In genomic region chr20:53583660-53584549, GRCh38 we compare ENCODE assay signal across 8 cellular contexts. TPM values are rescaled to one million over a fixed set of nuclear protein-coding genes. Genes with fewer than 3 reads are reported as not detected.
DNase-seq lines count a peak whose midpoint lies in the region; ATAC-seq and TF ChIP-seq lines count a peak whose summit lies in the region.
"Not testable (repeated sequence)": the region's sequence is repeated elsewhere in the genome, so short reads cannot be mapped to it uniquely, and the experiment has no call there.

No MANE protein-coding gene starts in this region.

- H3K36me3 Mint-ChIP-seq in brain = peaks cover 30% of the 10 kb centered on the region
- not testable (repeated sequence) for H3K36me3 Mint-ChIP-seq in naive B cell
- H3K36me3 Mint-ChIP-seq in stimulated activated memory B cell treated with anti-CD40 and anti-IgM and Interleukin-4, amounts not matched to agents 10 μg/mL and 1 μg/mL and 100 μg/mL, for 72 hours = peaks cover 44% of the 10 kb centered on the region

- not testable (repeated sequence) for TF ChIP-seq POLR2A in gastroesophageal sphincter (IDR thresholded peaks at IDR 0.05)

- POLR2A ChIA-PET in PC-9 (lab: Charles Lee; ENCODE audit: unreplicated experiment) = interaction anchor here (0.6 kb wide), 1 partner anchor 39 kb away, joined by 4 read pairs; no protein-coding TSS in a partner anchor

- not testable (repeated sequence) for BruUV-seq in PC-9 (replicated peaks; lab: Mats Ljungman, UMichigan)

- H3K4me2 ChIP-seq in PC-9 = peak overlapping the region; percentile 63

- not testable (repeated sequence) for H3K27me3 ChIP-seq in ACC112 (ENCODE audit: insufficient read depth, low read length); HAP-1 (ENCODE audit: low read depth); PC-9 (ENCODE audit: insufficient read depth, low read depth); gastroesophageal sphincter

- not testable (repeated sequence) for TF ChIP-seq EP300 in gastroesophageal sphincter (IDR thresholded peaks at IDR 0.05)

- peak; percentile 40 to 53 for DNase-seq in HAP-1 (ENCODE audit: low spot score in 2 of 2)
- DNase-seq in PC-9, naive B cell: not testable (repeated sequence)
- peak; percentile 47 for DNase-seq in activated CD8-positive, alpha-beta memory T cell treated with anti-CD3 and anti-CD28 coated beads for 24 hours

- not testable (repeated sequence) for H4K20me1 ChIP-seq in PC-9 (ENCODE audit: insufficient read depth)

- peak overlapping the region; percentile 90 for H3K27ac ChIP-seq in ACC112 (ENCODE audit: low read depth, low read length)
- peak overlapping the region; percentile 91 for H3K27ac ChIP-seq in PC-9
- H3K27ac ChIP-seq in gastroesophageal sphincter = peak overlapping the region in 3 of 4 donors; percentile 24 to 76 (median 54)

- not testable (repeated sequence) for H3K4me3 ChIP-seq in ACC112 (ENCODE audit: low read depth, low read length); gastroesophageal sphincter
- peak overlapping the region; percentile 10 for H3K4me3 ChIP-seq in HAP-1
- peak overlapping the region; percentile 18; the same call in 1 of the 2 replicates for H3K4me3 ChIP-seq in PC-9

- H3K4me1 Mint-ChIP-seq in brain = peaks cover 88% of the 10 kb centered on the region
- peaks cover 44 to 82% (median 64%) of the 10 kb centered on the region in 3 donors for H3K4me1 Mint-ChIP-seq in naive B cell
- peaks cover 65% of the 10 kb centered on the region for H3K4me1 Mint-ChIP-seq in stimulated activated memory B cell treated with anti-CD40 and anti-IgM and Interleukin-4, amounts not matched to agents 10 μg/mL and 1 μg/mL and 100 μg/mL, for 72 hours

- not testable (repeated sequence) for H3K9me2 ChIP-seq in PC-9 (ENCODE audit: insufficient read depth)

- 22 to 47% methylated on average over 3 of the region's 3 CpGs for WGBS in gastroesophageal sphincter (ENCODE audit: low coverage in 1 of 2), 2 donors

- not testable (repeated sequence) for ATAC-seq in gastroesophageal sphincter; naive B cell (ENCODE audit: low read depth in 2 of 2); stimulated activated memory B cell treated with anti-CD40 and anti-IgM and Interleukin-4, amounts not matched to agents 10 μg/mL and 1 μg/mL and 100 μg/mL, for 72 hours

- peak overlapping the region; percentile 8 to 59 (median 16) for H3K4me3 Mint-ChIP-seq in brain
- H3K4me3 Mint-ChIP-seq in naive B cell = peak overlapping the region in 4 of 8 donors; percentile 34 to 50 (median 42)
- H3K4me3 Mint-ChIP-seq in stimulated activated memory B cell treated with anti-CD40 and anti-IgM and Interleukin-4, amounts not matched to agents 10 μg/mL and 1 μg/mL and 100 μg/mL, for 72 hours = peak overlapping the region; percentile 21

- H3K27ac Mint-ChIP-seq in brain (peak overlapping the region in 4 of 5 experiments; percentile 67 to 89 (median 78)), naive B cell (peak overlapping the region in 4 of 6 donors; percentile 29 to 60 (median 50))
- H3K27ac Mint-ChIP-seq in stimulated activated memory B cell treated with anti-CD40 and anti-IgM and Interleukin-4, amounts not matched to agents 10 μg/mL and 1 μg/mL and 100 μg/mL, for 72 hours = peak overlapping the region; percentile 85

- peaks cover 77% of the 10 kb centered on the region for H3K79me2 ChIP-seq in ACC112 (ENCODE audit: control insufficient read depth, insufficient read depth, low read length, unreplicated experiment)
- H3K79me2 ChIP-seq in PC-9 (ENCODE audit: low read depth) = peaks cover 99% of the 10 kb centered on the region

- H3K4me1 ChIP-seq in ACC112 (ENCODE audit: control insufficient read depth, insufficient read depth, low read length, unreplicated experiment) = peaks cover 38% of the 10 kb centered on the region
- H3K4me1 ChIP-seq in HAP-1 = peaks cover 70% of the 10 kb centered on the region
- peaks cover 99% of the 10 kb centered on the region for H3K4me1 ChIP-seq in PC-9 (replicated peaks; ENCODE audit: insufficient read depth)
- peaks cover 13 to 93% (median 28%) of the 10 kb centered on the region in 3 donors for H3K4me1 ChIP-seq in gastroesophageal sphincter

- peaks cover 26% of the 10 kb centered on the region for H3K36me3 ChIP-seq in ACC112 (ENCODE audit: insufficient read depth, low read length)
- H3K36me3 ChIP-seq in HAP-1 (replicated peaks) = peaks cover 44% of the 10 kb centered on the region
- H3K36me3 ChIP-seq in PC-9 (ENCODE audit: low read depth) = peaks cover 54% of the 10 kb centered on the region
- H3K36me3 ChIP-seq in gastroesophageal sphincter = peaks cover 0 to 18% of the 10 kb centered on the region in 2 donors

- not testable (repeated sequence) for H3K9me3 ChIP-seq in HAP-1; PC-9 (ENCODE audit: insufficient read depth, low read depth); gastroesophageal sphincter

- not testable (repeated sequence) for H2AFZ ChIP-seq in ACC112 (ENCODE audit: low read length, unreplicated experiment); PC-9

- intact Hi-C loops in PC-9 (cut with micrococcal nuclease; ENCODE audit: unreplicated experiment) = loop anchor here (1.0 kb wide), 1 partner anchor 243 kb away; no protein-coding TSS in a partner anchor

- not testable (repeated sequence) for H3K9me3 Mint-ChIP-seq in brain; naive B cell; stimulated activated memory B cell treated with anti-CD40 and anti-IgM and Interleukin-4, amounts not matched to agents 10 μg/mL and 1 μg/mL and 100 μg/mL, for 72 hours

- CTCF ChIA-PET in PC-9 (lab: Charles Lee) = not testable (repeated sequence)

- not testable (repeated sequence) for H3K27me3 Mint-ChIP-seq in brain; naive B cell; stimulated activated memory B cell treated with anti-CD40 and anti-IgM and Interleukin-4, amounts not matched to agents 10 μg/mL and 1 μg/mL and 100 μg/mL, for 72 hours

- in situ Hi-C loops in HAP-1 (cut with MboI; ENCODE audit: low sequenced_read_pairs) = loop anchor here (10.0 kb wide), 1 partner anchor 171 kb away; no protein-coding TSS in a partner anchor

- peaks cover 65% of the 10 kb centered on the region for H3F3A ChIP-seq in PC-9 (ENCODE audit: insufficient read depth, low read depth)

- not testable (repeated sequence) for TF ChIP-seq CTCF in PC-9 (conservative IDR thresholded peaks at IDR 0.05); brain (conservative IDR thresholded peaks at IDR 0.05); gastroesophageal sphincter (IDR thresholded peaks at IDR 0.05)

RNA-seq across cellular contexts. Expression of gene ZNF217, which starts 9.7 kb away (rescaled TPM):
- total RNA-seq in PC-9 (2021) = 63.8 and 67.3 TPM in 2 replicates
- polyA plus RNA-seq in brain (ENCODE audit: insufficient read depth, low read depth, low replicate concordance) = 5.7 TPM
- 10 to 100 TPM; 11.8 to 18.7 (median 15.1) TPM for total RNA-seq in gastroesophageal sphincter
- 10 to 100 TPM in 5 of 6 donors, 1 to 10 TPM in 1; 8.8 to 31.0 (median 24.7) TPM for polyA plus RNA-seq in naive B cell (ENCODE audit: low read depth in 6 of 6)
